23 cellular contexts compared by ENCODE assay signal in the genomic region with DNA sequence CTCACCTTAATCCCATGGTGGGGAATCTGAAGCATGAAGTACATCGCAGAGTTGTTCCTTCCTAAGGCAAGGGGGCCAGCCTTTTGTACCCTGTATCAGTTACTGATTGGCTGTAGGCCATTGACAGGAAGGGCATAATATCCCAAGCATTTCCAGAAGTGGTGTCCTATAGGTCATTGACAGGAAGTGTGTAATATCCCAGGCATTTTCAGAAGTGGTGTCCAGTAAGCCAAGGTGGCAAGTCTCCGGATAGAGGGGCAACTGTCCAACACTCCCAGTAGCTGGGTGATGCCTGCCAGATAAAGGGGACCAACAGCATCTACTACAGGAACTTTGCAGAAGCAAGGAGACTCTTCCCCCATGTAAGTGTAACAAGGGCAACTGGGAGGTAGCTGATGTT. TPM values are rescaled to one million over a fixed set of nuclear protein-coding genes. Genes with fewer than 3 reads are reported as not detected.
"Had no signal": no experiment of that assay in that cellular context is flagged by ENCODE, and none has a peak within 500 bp of the region (broad histone marks: within the 10 kb centered on the region; RNA-seq: fewer than 3 reads in every experiment).

No MANE protein-coding gene starts in this region.

- H3K27me3 ChIP-seq: colonic mucosa, dorsolateral prefrontal cortex, esophagus muscularis mucosa, gastroesophageal sphincter, testis, tibial nerve, upper lobe of right lung had no signal

- H3K4me3 ChIP-seq: colonic mucosa, dorsolateral prefrontal cortex, esophagus muscularis mucosa, gastroesophageal sphincter, hepatocyte, prostate gland, testis, tibial nerve, upper lobe of right lung had no signal

- H3K36me3 Mint-ChIP-seq: memory B cell; mesothelial cell of epicardium; natural killer cell treated with Interleukin-12 subunit alpha and Interleukin-12 subunit beta and Interleukin-15 and Interleukin-18, amount 100 ng/mL, for 72 hours; stimulated activated naive B cell treated with anti-CD40 and anti-IgM and Interleukin-4, amounts not matched to agents 10 μg/mL and 1 μg/mL and 100 μg/mL, for 72 hours had no signal

- DNase-seq: caudate nucleus; colonic mucosa; dorsolateral prefrontal cortex; effector CD8-positive, alpha-beta T cell; foreskin fibroblast; head of caudate nucleus; retina; stimulated activated CD4-positive, alpha-beta T cell treated with anti-CD3 and anti-CD28 coated beads, Interleukin-2, amount 100 ng/mL, for 24 hours; stimulated activated CD4-positive, alpha-beta T cell treated with anti-CD3 and anti-CD28 coated beads, Interleukin-4, amount 100 ng/mL, for 4 hours; stimulated activated naive B cell treated with anti-CD40 and anti-IgM and Interleukin-4, amounts not matched to agents 10 μg/mL and 1 μg/mL and 100 μg/mL, for 72 hours; stimulated activated naive CD8-positive, alpha-beta T cell treated with anti-CD3 and anti-CD28 coated beads, Interleukin-15, amount 100 ng/mL, for 72 hours; testis; upper lobe of right lung had no signal

- H3K27ac Mint-ChIP-seq: memory B cell; mesothelial cell of epicardium; natural killer cell treated with Interleukin-12 subunit alpha and Interleukin-12 subunit beta and Interleukin-15 and Interleukin-18, amount 100 ng/mL, for 72 hours; stimulated activated naive B cell treated with anti-CD40 and anti-IgM and Interleukin-4, amounts not matched to agents 10 μg/mL and 1 μg/mL and 100 μg/mL, for 72 hours; stimulated activated naive CD8-positive, alpha-beta T cell treated with anti-CD3 and anti-CD28 coated beads, Interleukin-15, amount 100 ng/mL, for 72 hours had no signal

- H3K4me3 Mint-ChIP-seq: memory B cell; mesothelial cell of epicardium; natural killer cell treated with Interleukin-12 subunit alpha and Interleukin-12 subunit beta and Interleukin-15 and Interleukin-18, amount 100 ng/mL, for 72 hours; stimulated activated naive B cell treated with anti-CD40 and anti-IgM and Interleukin-4, amounts not matched to agents 10 μg/mL and 1 μg/mL and 100 μg/mL, for 72 hours; stimulated activated naive CD8-positive, alpha-beta T cell treated with anti-CD3 and anti-CD28 coated beads, Interleukin-15, amount 100 ng/mL, for 72 hours had no signal

- H3K9me3 ChIP-seq: colonic mucosa, esophagus muscularis mucosa, gastroesophageal sphincter, prostate gland, testis, tibial nerve, upper lobe of right lung had no signal

- H3K27me3 Mint-ChIP-seq: stimulated activated naive B cell treated with anti-CD40 and anti-IgM and Interleukin-4, amounts not matched to agents 10 μg/mL and 1 μg/mL and 100 μg/mL, for 72 hours had no signal

- H3K36me3 ChIP-seq: colonic mucosa, esophagus muscularis mucosa, gastroesophageal sphincter, prostate gland, tibial nerve, upper lobe of right lung had no signal

- H3K4me1 Mint-ChIP-seq: memory B cell; mesothelial cell of epicardium; stimulated activated naive CD8-positive, alpha-beta T cell treated with anti-CD3 and anti-CD28 coated beads, Interleukin-15, amount 100 ng/mL, for 72 hours had no signal

- H3K4me1 ChIP-seq: colonic mucosa, esophagus muscularis mucosa, gastroesophageal sphincter, prostate gland, testis, tibial nerve, upper lobe of right lung had no signal

- H3K79me2 ChIP-seq: hepatocyte, parathyroid adenoma had no signal

- H3K9ac ChIP-seq: parathyroid adenoma had no signal

- H3K4me2 ChIP-seq: hepatocyte had no signal

- H2AFZ ChIP-seq: hepatocyte, parathyroid adenoma had no signal

- H3K9me3 Mint-ChIP-seq: memory B cell; stimulated activated naive B cell treated with anti-CD40 and anti-IgM and Interleukin-4, amounts not matched to agents 10 μg/mL and 1 μg/mL and 100 μg/mL, for 72 hours; stimulated activated naive CD8-positive, alpha-beta T cell treated with anti-CD3 and anti-CD28 coated beads, Interleukin-15, amount 100 ng/mL, for 72 hours had no signal

- H3K27ac ChIP-seq: colonic mucosa, dorsolateral prefrontal cortex, epithelial cell of prostate, esophagus muscularis mucosa, gastroesophageal sphincter, hepatocyte, parathyroid adenoma, prostate gland, testis, tibial nerve, upper lobe of right lung had no signal

RNA-seq across cellular contexts. Expression of gene MYRIP, which starts 52.1 kb away (rescaled TPM):
- total RNA-seq: natural killer cell treated with Interleukin-12 subunit alpha and Interleukin-12 subunit beta and Interleukin-15 and Interleukin-18, amount 100 ng/mL, for 72 hours had no signal
- polyA plus RNA-seq: hepatocyte had no signal
